In the genomic region with DNA sequence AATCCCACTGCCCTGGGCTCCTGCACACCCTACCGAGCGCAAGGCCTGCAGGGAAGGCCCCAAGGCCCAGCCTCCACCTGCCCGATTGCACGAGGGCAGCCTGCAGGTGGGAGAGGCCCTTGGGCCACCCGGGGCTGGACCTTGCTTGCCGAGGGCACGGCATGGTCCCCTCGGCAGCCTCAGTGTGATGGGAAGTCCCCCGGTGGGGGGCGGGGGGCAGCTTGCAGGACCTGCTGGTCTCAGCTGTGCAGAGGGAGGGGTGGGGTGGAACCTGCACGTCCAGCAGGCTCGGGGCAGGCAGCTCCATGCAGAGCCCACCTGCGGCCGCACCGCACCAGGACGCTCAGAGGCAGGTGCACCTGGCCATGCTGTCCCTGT, we compare ENCODE assay signal across 29 cellular contexts. TPM values are rescaled to one million over a fixed set of nuclear protein-coding genes. Genes with fewer than 3 reads are reported as not detected.
DNase-seq lines count a peak whose midpoint lies in the region; ATAC-seq, FAIRE-seq and TF ChIP-seq lines count a peak whose summit lies in the region.
"Had no signal": no experiment of that assay in that cellular context is flagged by ENCODE, and none has a peak within 500 bp of the region (broad histone marks: within the 10 kb centered on the region; RNA-seq: fewer than 3 reads in every experiment).

No MANE protein-coding gene starts in this region.

- no peak for TF ChIP-seq RAD21 in H1 (IDR thresholded peaks at IDR 0.05 in 1 of 2, conservative IDR thresholded peaks at IDR 0.05 in 1 of 2; ENCODE audit: low read depth in 2 of 2, low read length in 2 of 2)

- POLR2A ChIA-PET in HEK293 (lab: Yijun Ruan, JAX) = interaction anchor here (1.3 kb wide), 1 partner anchor 25 kb away, joined by 3 read pairs; no protein-coding TSS in a partner anchor
- POLR2A ChIA-PET in H1 (lab: Charles Lee; ENCODE audit: partially characterized antibody) = interaction anchor here (0.9 to 1.2 kb wide), 3 partner anchors 9 to 93 kb away, joined by 3 read pairs; no protein-coding TSS in a partner anchor

- H3K4me1 ChIP-seq in HEK293 (ENCODE audit: control insufficient read depth, insufficient read depth, low read length) (no peaks in the 10 kb centered on the region), H1 (replicated peaks in 1 of 4; ENCODE audit: control insufficient read depth in 3 of 4, insufficient read depth in 4 of 4, low read length in 3 of 4) (peaks cover 4 to 31% (median 22%) of the 10 kb centered on the region in 4 experiments)
- H3K4me1 ChIP-seq: ascending aorta, colonic mucosa had no signal

- no peaks in the 10 kb centered on the region for H3K23me2 ChIP-seq in H1 (ENCODE audit: low read depth, low read length)

- H2BK5ac ChIP-seq in H1 (ENCODE audit: low read depth, low read length) = no peak overlapping the region

- 0 out of 2 replicates have a peak overlapping the region, but pooled peaks have one; percentile 51 for H4K8ac ChIP-seq in H1 (ENCODE audit: extremely low read depth, insufficient read depth, low read length)

- H3K27me3 ChIP-seq in H1 (replicated peaks in 1 of 4; ENCODE audit: control insufficient read depth in 3 of 4, extremely low read depth in 1 of 4, insufficient read depth in 3 of 4, low read length in 3 of 4) = no peaks in the 10 kb centered on the region; a peak in 1 of 7 replicates
- H3K27me3 ChIP-seq: ascending aorta, colonic mucosa, ovary, testis, vagina had no signal

- FAIRE-seq in H1 (lab: Jason Lieb, UNC) = no peak
- FAIRE-seq: GM12891, HTR-8/SVneo, small intestine had no signal

- 90% methylated on average over 12 of the region's 16 CpGs; no CpG with 5 or more reads in 1 of the 2 experiments for WGBS in H1 (ENCODE audit: extremely low coverage in 1 of 2, insufficient coverage in 1 of 2, insufficient read length in 1 of 2, insufficient replicate concordance in 2 of 2, low coverage in 1 of 2, low lambda C conversion rate in 2 of 2, missing lambda C conversion rate in 1 of 2), 2 experiments

- H3K9ac ChIP-seq in H1 (replicated peaks in 1 of 4; ENCODE audit: extremely low read depth in 1 of 4, low read depth in 3 of 4, low read length in 3 of 4) = no peak overlapping the region; a peak in 1 of 7 replicates

- 0 out of 2 replicates have a peak overlapping the region, but pooled peaks have one; percentile 60 for H2BK12ac ChIP-seq in H1 (ENCODE audit: low read depth, low read length)

- H3K23ac ChIP-seq in H1 (ENCODE audit: insufficient read length) = no peak overlapping the region

- DNase-seq in cardiac septum (ENCODE audit: low spot score) (peak; percentile 69), Right ventricle myocardium superior (no peak), H1 (ENCODE audit: low read depth in 1 of 2, low spot score in 2 of 2) (no peak), NCI-H526 treated with DMSO at 0.1 percent for 48 hours (lab: John Stamatoyannopoulos, UW) (no peak)
- no peak for DNase-seq in activated CD4-positive, CD25-positive, alpha-beta regulatory T cell treated with anti-CD3 and anti-CD28 coated beads, Interleukin-2, amount 50 U/mL, for 72 hours
- DNase-seq: activated CD4-positive, alpha-beta T cell treated with anti-CD3 and anti-CD28 coated beads for 1 hour; activated CD8-positive, alpha-beta T cell treated with anti-CD3 and anti-CD28 coated beads for 36 hours; C1 segment of cervical spinal cord; colonic mucosa; DMS53; effector CD8-positive, alpha-beta T cell; hippocampal formation; KBM-7; NCI-H1092 treated with DMSO at 0.1 percent for 48 hours; NCI-H2029 treated with DMSO at 0.1 percent for 48 hours; NCI-H524 treated with DMSO at 0.1 percent for 48 hours; nephron progenitor cell; PC-3; small intestine; testis had no signal

- H3K56ac ChIP-seq in H1 (replicated peaks; ENCODE audit: insufficient read length, low read depth, low read length) = no peak overlapping the region

- no peak for TF ChIP-seq EP300 in H1 (IDR thresholded peaks at IDR 0.05; ENCODE audit: borderline replicate concordance in 1 of 2, low read depth in 2 of 2, low read length in 2 of 2)

- no peak overlapping the region for H2AFZ ChIP-seq in H1 (ENCODE audit: low read length)

- H4K91ac ChIP-seq in H1 (replicated peaks; ENCODE audit: insufficient read length, low read length) = no peak overlapping the region

- H3K4me3 ChIP-seq in HEK293 (ENCODE audit: low read depth, low read length) (no peak overlapping the region), H1 (ENCODE audit: extremely low read depth in 1 of 4, insufficient read depth in 2 of 4, low read depth in 3 of 4, low read length in 4 of 4) (no peak overlapping the region)
- H3K4me3 ChIP-seq: ascending aorta, colonic mucosa, ovary, testis, vagina had no signal

- no peak for TF ChIP-seq CTCF in HEK293 (tag by site-specific recombination; IDR thresholded peaks at IDR 0.05)
- TF ChIP-seq CTCF in H1 (IDR thresholded peaks at IDR 0.05; ENCODE audit: control extremely low read depth in 1 of 3, insufficient read depth in 1 of 3, low read depth in 1 of 3, low read length in 3 of 3) = no peak

- H4K20me1 ChIP-seq in H1 (replicated peaks in 1 of 2; ENCODE audit: control insufficient read depth in 1 of 2, insufficient read depth in 2 of 2, low read length in 2 of 2) = peaks cover 0 to 6% of the 10 kb centered on the region in 2 experiments

- H2AK5ac ChIP-seq in H1 (ENCODE audit: low read depth, low read length) = peak overlapping the region; percentile 40; the same call in 1 of the 2 replicates

- ATAC-seq in Right ventricle myocardium superior (ENCODE audit: poor library complexity) (no peak), GM18498 (IDR thresholded peaks at IDR 0.05; ENCODE audit: unreplicated experiment) (no peak)
- ATAC-seq: activated CD8-positive, alpha-beta T cell treated with anti-CD3 and anti-CD28 coated beads for 36 hours; left colon; PC-3 had no signal

- H3K9me3 ChIP-seq in HEK293 (ENCODE audit: control insufficient read depth, insufficient read depth, low read depth, low read length) (no peaks in the 10 kb centered on the region), H1 (ENCODE audit: insufficient read depth in 2 of 2, low read depth in 1 of 2, low read length in 1 of 2) (no peaks in the 10 kb centered on the region)
- H3K9me3 ChIP-seq: ascending aorta, Caco-2, colonic mucosa, ovary, testis, vagina had no signal

- H2BK120ac ChIP-seq in H1 (replicated peaks; ENCODE audit: low read depth, low read length) = no peak overlapping the region

- H3K36me3 ChIP-seq in HEK293 (ENCODE audit: control insufficient read depth in 2 of 2, insufficient read depth in 1 of 2, low read length in 2 of 2) (peaks cover 0 to 19% of the 10 kb centered on the region in 2 experiments; a peak in 1 of 3 replicates), H1 (ENCODE audit: control insufficient read depth in 2 of 4, insufficient read depth in 4 of 4, low read length in 3 of 4) (no peaks in the 10 kb centered on the region; a peak in 1 of 8 replicates)
- H3K36me3 ChIP-seq: colonic mucosa, ovary had no signal

- H3K79me2 ChIP-seq in H1 (ENCODE audit: control insufficient read depth in 1 of 2, insufficient read depth in 2 of 2, low read length in 2 of 2) = peaks cover 0 to 4% of the 10 kb centered on the region in 2 experiments; a peak in 2 of 4 replicates

- intact Hi-C loops in cardiac septum (cut with DNase I) = no loop called here
- intact Hi-C loops in Right ventricle myocardium superior (cut with DNase I) = no loop called here

- no peak for TF ChIP-seq POLR2A in H1 (IDR thresholded peaks at IDR 0.05; ENCODE audit: control extremely low read depth in 1 of 2, low read depth in 2 of 2, low read length in 2 of 2)

- CTCF ChIA-PET in HEK293 (lab: Yijun Ruan, JAX) = no interaction called here
- CTCF ChIA-PET in H1 (lab: Charles Lee; ENCODE audit: partially characterized antibody) = interaction anchor here (0.6 to 2.6 kb wide), 3 partner anchors 44 to 102 kb away, joined by 3 to 17 read pairs (median 3); no protein-coding TSS in a partner anchor

- peaks cover 10% of the 10 kb centered on the region for H3K79me1 ChIP-seq in H1 (ENCODE audit: low read depth, low read length)

- H3K14ac ChIP-seq in H1 (ENCODE audit: insufficient read length) = no peak overlapping the region

- H2BK15ac ChIP-seq in H1 (ENCODE audit: low read length) = no peak overlapping the region

- no peak overlapping the region for H3K4me2 ChIP-seq in H1 (ENCODE audit: insufficient read depth in 1 of 2, low read depth in 2 of 2, low read length in 2 of 2)

- H3K4ac ChIP-seq in H1 (replicated peaks; ENCODE audit: insufficient read length, low read depth, low read length) = no peak overlapping the region

- H3K27ac ChIP-seq in HEK293 (ENCODE audit: extremely low read depth, low read depth, low read length) = no peak overlapping the region
- H3K27ac ChIP-seq in H1 (ENCODE audit: low read depth, low read length) = no peak overlapping the region
- H3K27ac ChIP-seq: ascending aorta, colonic mucosa, ovary, testis, vagina had no signal

- peak overlapping the region; percentile 32; the same call in 1 of the 2 replicates for H3K18ac ChIP-seq in H1 (ENCODE audit: extremely low read depth, low read length)

- H2BK20ac ChIP-seq in H1 (ENCODE audit: low read length) = no peak overlapping the region

- H4K5ac ChIP-seq in H1 (ENCODE audit: insufficient read length, low read depth, low read length) = no peak overlapping the region

TF ChIP-seq in H1, 55 proteins besides CTCF, POLR2A, EP300 and RAD21 (continues in another document):
- TF ChIP-seq ATF2 (IDR thresholded peaks at IDR 0.05; ENCODE audit: low read length) (no peak), GABPA (IDR thresholded peaks at IDR 0.05; ENCODE audit: borderline replicate concordance, insufficient read depth, low read length) (no peak), SP1 (IDR thresholded peaks at IDR 0.05; ENCODE audit: low read depth, low read length) (no peak)

RNA-seq across cellular contexts. Expression of gene UBAC1, which starts 56.6 kb away (rescaled TPM):
- total RNA-seq in cardiac septum (90.3 TPM), Right ventricle myocardium superior (107 TPM)
- total RNA-seq in H1 (2021; fragmentation: NEBNext Ultra II Directional; extraction: Animal tissue kit (Norgen Biotek cat#: 25700)) = 59.3 and 63.1 TPM in 2 replicates
- 85.2 and 105 TPM in 2 replicates for polyA plus RNA-seq in H1 (2011; rRNA removed)
- 74.8 TPM for polyA plus RNA-seq in H1 (2011; cell fraction: cytosol; rRNA removed)
- polyA plus RNA-seq in H1 (2011; cell fraction: nucleus; rRNA removed) = 68.0 TPM
- 40.4 to 56.7 TPM (median 50.5 TPM) in 4 replicates for polyA plus RNA-seq in H1 (2012, experiment 1 of 2)
- polyA plus RNA-seq in H1 (2012, experiment 2 of 2) = 65.3 TPM
- 51.1 TPM for polyA plus RNA-seq in H1 (2013, experiment 1 of 2)
- polyA plus RNA-seq in H1 (2013, experiment 2 of 2) = 54.0 TPM
- polyA minus RNA-seq in H1 (2011; rRNA and poly(A)+ RNA removed) = 21.6 and 41.3 TPM in 2 replicates
- 26.6 TPM for polyA minus RNA-seq in H1 (2011; cell fraction: cytosol; rRNA and poly(A)+ RNA removed)
- 19.2 TPM for polyA minus RNA-seq in H1 (2011; cell fraction: nucleus; rRNA and poly(A)+ RNA removed)
